1 cellular context compared by ENCODE assay signal in genomic region chr3:184133840-184134745, GRCh38.
TF ChIP-seq lines count a peak whose summit lies in the region.

No MANE protein-coding gene starts in this region.

TF ChIP-seq in HCT116, 20 proteins besides CTCF, POLR2A, EP300 and RAD21 (continued from another document):
- TF ChIP-seq TCF7L2 (IDR thresholded peaks at IDR 0.05; ENCODE audit: borderline replicate concordance, extremely low read depth, insufficient read depth, insufficient read length) (peak; percentile 26), SRF (IDR thresholded peaks at IDR 0.05; ENCODE audit: low read depth) (no peak)
